ENCODE assay signal across 11 cellular contexts in the genomic region with DNA sequence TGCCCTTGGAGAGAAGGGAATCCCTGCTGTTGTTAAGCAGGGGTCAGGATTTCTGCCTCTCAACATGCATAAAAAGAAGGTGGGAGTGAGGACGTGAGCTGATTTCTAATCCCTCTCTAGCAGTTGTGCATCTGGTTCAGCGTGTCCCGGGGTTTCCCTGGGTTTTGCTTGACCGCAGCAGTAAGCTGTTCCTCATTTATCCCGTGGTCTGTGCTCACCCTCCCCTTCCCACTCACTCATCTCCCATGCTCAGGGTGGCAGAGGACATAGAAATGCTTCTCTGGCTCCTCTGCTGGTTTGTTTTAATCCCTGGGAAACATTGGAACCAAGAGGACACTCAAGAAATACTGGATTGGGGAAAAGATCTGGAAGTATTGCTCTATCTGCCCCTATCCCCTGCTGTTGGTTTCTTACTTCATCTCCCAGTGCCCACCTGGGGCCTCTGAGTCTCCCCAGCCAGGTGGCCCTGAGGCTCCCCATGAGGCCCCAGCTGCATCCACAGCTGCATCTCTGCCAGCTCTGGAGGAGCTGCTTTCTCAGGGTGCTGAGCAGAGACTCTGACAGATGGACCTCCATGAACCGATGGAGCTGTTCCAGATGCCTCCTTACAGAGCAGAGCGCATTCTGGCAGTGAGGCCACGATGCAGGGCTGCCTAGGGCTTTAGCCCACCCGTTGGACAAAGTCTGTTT. TPM values are rescaled to one million over a fixed set of nuclear protein-coding genes. Genes with fewer than 3 reads are reported as not detected.
DNase-seq lines count a peak whose midpoint lies in the region; ATAC-seq, FAIRE-seq and TF ChIP-seq lines count a peak whose summit lies in the region.
"Had no signal": no experiment of that assay in that cellular context is flagged by ENCODE, and none has a peak within 500 bp of the region (broad histone marks: within the 10 kb centered on the region; RNA-seq: fewer than 3 reads in every experiment).

No MANE protein-coding gene starts in this region.

- H3K4me3 Mint-ChIP-seq in activated CD8-positive, alpha-beta T cell treated with anti-CD3 and anti-CD28 coated beads, Interleukin-2, amount 10 ng/mL, durations not matched to agents 7 days and 5 days: no peak overlapping the region
- no peak overlapping the region for H3K4me3 Mint-ChIP-seq in nephron
- no peak overlapping the region for H3K4me3 Mint-ChIP-seq in activated CD4-positive, alpha-beta memory T cell treated with anti-CD3 and anti-CD28 coated beads, Interleukin-2, amount 10 ng/mL, durations not matched to agents 7 days and 5 days

- H3K27me3 Mint-ChIP-seq in activated CD8-positive, alpha-beta T cell treated with anti-CD3 and anti-CD28 coated beads, Interleukin-2, amount 10 ng/mL, durations not matched to agents 7 days and 5 days (ENCODE audit: low read depth): no peaks in the 10 kb centered on the region
- H3K27me3 Mint-ChIP-seq in nephron (ENCODE audit: low read depth): no peaks in the 10 kb centered on the region
- no peaks in the 10 kb centered on the region for H3K27me3 Mint-ChIP-seq in activated CD4-positive, alpha-beta memory T cell treated with anti-CD3 and anti-CD28 coated beads, Interleukin-2, amount 10 ng/mL, durations not matched to agents 7 days and 5 days

- peak overlapping the region; percentile 44 for H3K27ac Mint-ChIP-seq in activated CD8-positive, alpha-beta T cell treated with anti-CD3 and anti-CD28 coated beads, Interleukin-2, amount 10 ng/mL, durations not matched to agents 7 days and 5 days
- H3K27ac Mint-ChIP-seq in nephron: peak overlapping the region in 2 of 3 experiments; percentile 58 to 60
- H3K27ac Mint-ChIP-seq in activated CD4-positive, alpha-beta memory T cell treated with anti-CD3 and anti-CD28 coated beads, Interleukin-2, amount 10 ng/mL, durations not matched to agents 7 days and 5 days: no peak overlapping the region

- no peak for FAIRE-seq in GM12891 (lab: Jason Lieb, UNC)

- no peak for TF ChIP-seq CTCF in nephron (IDR thresholded peaks at IDR 0.05; ENCODE audit: unreplicated experiment in 3 of 3)

- H3K36me3 Mint-ChIP-seq in activated CD8-positive, alpha-beta T cell treated with anti-CD3 and anti-CD28 coated beads, Interleukin-2, amount 10 ng/mL, durations not matched to agents 7 days and 5 days (ENCODE audit: low read depth): peaks cover 2% of the 10 kb centered on the region
- H3K36me3 Mint-ChIP-seq in nephron (ENCODE audit: low read depth): peaks cover 15% of the 10 kb centered on the region
- H3K36me3 Mint-ChIP-seq in activated CD4-positive, alpha-beta memory T cell treated with anti-CD3 and anti-CD28 coated beads, Interleukin-2, amount 10 ng/mL, durations not matched to agents 7 days and 5 days (ENCODE audit: low read depth): no peaks in the 10 kb centered on the region

- POLR2A ChIA-PET in activated CD8-positive, alpha-beta T cell treated with anti-CD3 and anti-CD28 coated beads, Interleukin-2, amount 10 ng/mL, durations not matched to agents 7 days and 5 days (lab: Charles Lee): interaction anchor here (1.0 to 1.3 kb wide), 2 partner anchors 12 to 20 kb away, joined by 3 to 5 read pairs; no protein-coding TSS in a partner anchor
- POLR2A ChIA-PET in activated CD4-positive, alpha-beta memory T cell treated with anti-CD3 and anti-CD28 coated beads, Interleukin-2, amount 10 ng/mL, durations not matched to agents 7 days and 5 days (lab: Charles Lee): no interaction called here

- no peak for ATAC-seq in activated CD8-positive, alpha-beta T cell treated with anti-CD3 and anti-CD28 coated beads, Interleukin-2, amount 10 ng/mL, durations not matched to agents 7 days and 5 days
- ATAC-seq in GM21825 (IDR thresholded peaks at IDR 0.05; ENCODE audit: unreplicated experiment): no peak

- no peaks in the 10 kb centered on the region for H3K9me3 Mint-ChIP-seq in activated CD8-positive, alpha-beta T cell treated with anti-CD3 and anti-CD28 coated beads, Interleukin-2, amount 10 ng/mL, durations not matched to agents 7 days and 5 days (ENCODE audit: insufficient read depth)
- H3K9me3 Mint-ChIP-seq in nephron: no peaks in the 10 kb centered on the region
- H3K9me3 Mint-ChIP-seq in activated CD4-positive, alpha-beta memory T cell treated with anti-CD3 and anti-CD28 coated beads, Interleukin-2, amount 10 ng/mL, durations not matched to agents 7 days and 5 days: no peaks in the 10 kb centered on the region

- H3K36me3 ChIP-seq in KOPT-K1 (ENCODE audit: insufficient read depth, low read length): peaks cover 14% of the 10 kb centered on the region

- CTCF ChIA-PET in activated CD8-positive, alpha-beta T cell treated with anti-CD3 and anti-CD28 coated beads, Interleukin-2, amount 10 ng/mL, durations not matched to agents 7 days and 5 days (lab: Charles Lee): interaction anchor here (1.1 to 2.6 kb wide), 2 partner anchors 20 to 196 kb away, joined by 3 to 6 read pairs; no protein-coding TSS in a partner anchor
- CTCF ChIA-PET in activated CD4-positive, alpha-beta memory T cell treated with anti-CD3 and anti-CD28 coated beads, Interleukin-2, amount 10 ng/mL, durations not matched to agents 7 days and 5 days (lab: Charles Lee): interaction anchor here (0.8 kb wide), 1 partner anchor 129 kb away, joined by 3 read pairs; no protein-coding TSS in a partner anchor

- TF ChIP-seq POLR2A in GM12891 (IDR thresholded peaks at IDR 0.05; ENCODE audit: low read depth, low read length): no peak

- H3K27ac ChIP-seq in KOPT-K1 (ENCODE audit: low read depth, low read length, poor library complexity, severe bottlenecking): peak overlapping the region; percentile 58
- H3K27ac ChIP-seq: epithelial cell of prostate had no signal

- H3K4me1 Mint-ChIP-seq in activated CD8-positive, alpha-beta T cell treated with anti-CD3 and anti-CD28 coated beads, Interleukin-2, amount 10 ng/mL, durations not matched to agents 7 days and 5 days (ENCODE audit: low read depth): peaks cover 39% of the 10 kb centered on the region
- peaks cover 15% of the 10 kb centered on the region for H3K4me1 Mint-ChIP-seq in nephron
- H3K4me1 Mint-ChIP-seq in activated CD4-positive, alpha-beta memory T cell treated with anti-CD3 and anti-CD28 coated beads, Interleukin-2, amount 10 ng/mL, durations not matched to agents 7 days and 5 days: peaks cover 16% of the 10 kb centered on the region

- DNase-seq in GM12891 (ENCODE audit: insufficient read length, low spot score): no peak
- DNase-seq in activated CD8-positive, alpha-beta T cell treated with anti-CD3 and anti-CD28 coated beads, Interleukin-2, amount 10 ng/mL, durations not matched to agents 7 days and 5 days: no peak
- no peak for DNase-seq in activated CD4-positive, alpha-beta memory T cell treated with anti-CD3 and anti-CD28 coated beads, Interleukin-2, amount 10 ng/mL, durations not matched to agents 7 days and 5 days
- no peak for DNase-seq in NK-92 treated with Interleukin-12 subunit alpha and Interleukin-12 subunit beta, amount 100 ng/mL, for 24 hours (lab: John Stamatoyannopoulos, UW)
- no peak for DNase-seq in germinal center (ENCODE audit: low spot score)
- DNase-seq: IMR-90, SW 1271 had no signal

- H3K9me3 ChIP-seq in KOPT-K1 (ENCODE audit: insufficient read depth, low read length, poor library complexity, severe bottlenecking): no peaks in the 10 kb centered on the region

TF ChIP-seq in GM12891, 5 proteins besides CTCF, POLR2A, EP300 and RAD21:
- peak; percentile 91 for TF ChIP-seq SPI1 (IDR thresholded peaks at IDR 0.05; ENCODE audit: low read depth, low read length)
- TF ChIP-seq POU2F2 (IDR thresholded peaks at IDR 0.05; ENCODE audit: low read depth, low read length): no peak

RNA-seq across cellular contexts. Expression of gene TET3, which starts 36.2 kb away (rescaled TPM):
- 9.6 TPM for polyA plus RNA-seq in GM12891 (2012; ENCODE audit: low read depth, missing spikeins)
- 10 to 100 TPM; 20.4 to 20.9 TPM for total RNA-seq in activated CD8-positive, alpha-beta T cell treated with anti-CD3 and anti-CD28 coated beads, Interleukin-2, amount 10 ng/mL, durations not matched to agents 7 days and 5 days
- 10 to 100 TPM; 10.1 to 10.7 TPM for total RNA-seq in activated CD4-positive, alpha-beta memory T cell treated with anti-CD3 and anti-CD28 coated beads, Interleukin-2, amount 10 ng/mL, durations not matched to agents 7 days and 5 days
